13 cellular contexts compared by ENCODE assay signal in the genomic region with DNA sequence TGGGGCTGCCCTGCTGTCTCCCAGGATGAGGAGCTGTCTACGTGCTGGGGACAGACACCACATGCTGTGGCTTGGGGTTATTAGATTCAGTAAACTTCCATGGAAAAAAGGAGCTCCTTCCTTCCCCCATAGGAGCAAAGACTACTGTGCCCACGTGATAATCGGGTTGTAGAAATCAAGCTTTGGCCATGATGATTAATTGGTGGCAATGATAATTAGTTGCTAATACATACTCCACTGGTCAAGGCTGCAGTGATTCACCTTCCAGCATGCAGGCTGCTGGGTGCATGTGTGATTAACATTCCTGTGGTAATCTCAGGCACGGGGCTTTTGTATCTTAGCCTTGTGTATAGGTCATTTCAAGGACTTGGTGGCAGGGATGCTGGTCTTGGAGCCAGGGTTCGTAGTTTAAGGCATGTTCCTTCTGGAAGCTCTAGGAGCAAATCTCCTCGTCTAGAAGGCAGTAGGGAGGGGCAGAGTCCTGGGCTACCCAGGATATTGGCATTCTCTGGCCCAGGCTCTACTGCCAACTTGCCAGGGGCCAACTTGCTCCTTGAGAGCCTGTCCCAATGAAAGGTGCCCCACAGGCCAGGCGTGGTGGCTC.
DNase-seq lines count a peak whose midpoint lies in the region; ATAC-seq and TF ChIP-seq lines count a peak whose summit lies in the region.
"Had no signal": no experiment of that assay in that cellular context is flagged by ENCODE, and none has a peak within 500 bp of the region (broad histone marks: within the 10 kb centered on the region; RNA-seq: fewer than 3 reads in every experiment).

No MANE protein-coding gene starts in this region.

- TF ChIP-seq RAD21 in Ishikawa (IDR thresholded peaks at IDR 0.05; ENCODE audit: low read depth): no peak

- no peak overlapping the region for H3K4me3 Mint-ChIP-seq in stimulated activated naive B cell treated with anti-CD40 and anti-IgM and Interleukin-4, amounts not matched to agents 10 μg/mL and 1 μg/mL and 100 μg/mL, for 72 hours
- H3K4me3 Mint-ChIP-seq: activated naive CD8-positive, alpha-beta T cell; CD4-positive, CD25-positive, alpha-beta regulatory T cell had no signal

- peak; percentile 97 for DNase-seq in AG10803 (ENCODE audit: low read depth)
- DNase-seq in astrocyte of the hippocampus (ENCODE audit: low read depth, low spot score): peak; percentile 94
- peak; percentile 74 for DNase-seq in kidney glomerular epithelial cell (lab: John Stamatoyannopoulos, UW)
- no peak for DNase-seq in D341Med (ENCODE audit: low spot score)
- no peak for DNase-seq in activated CD8-positive, alpha-beta memory T cell treated with anti-CD3 and anti-CD28 coated beads, Interleukin-2, amount 50 U/mL, for 48 hours
- no peak for DNase-seq in stimulated activated naive B cell treated with anti-CD40 and anti-IgM and Interleukin-4, amounts not matched to agents 10 μg/mL and 1 μg/mL and 100 μg/mL, for 72 hours
- DNase-seq: CD4-positive, CD25-positive, alpha-beta regulatory T cell; left ventricle myocardium superior; NCI-H2227 treated with DMSO at 0.1 percent for 48 hours had no signal

- no peak for TF ChIP-seq EP300 in Ishikawa (IDR thresholded peaks at IDR 0.05; ENCODE audit: borderline replicate concordance)

- H3K36me3 Mint-ChIP-seq in stimulated activated naive B cell treated with anti-CD40 and anti-IgM and Interleukin-4, amounts not matched to agents 10 μg/mL and 1 μg/mL and 100 μg/mL, for 72 hours: peaks cover 40 to 47% of the 10 kb centered on the region in 2 donors

- no peaks in the 10 kb centered on the region for H3K9me3 Mint-ChIP-seq in stimulated activated naive B cell treated with anti-CD40 and anti-IgM and Interleukin-4, amounts not matched to agents 10 μg/mL and 1 μg/mL and 100 μg/mL, for 72 hours

- ATAC-seq in HG02610 (IDR thresholded peaks at IDR 0.05; ENCODE audit: unreplicated experiment): no peak
- ATAC-seq in stimulated activated naive B cell treated with anti-CD40 and anti-IgM and Interleukin-4, amounts not matched to agents 10 μg/mL and 1 μg/mL and 100 μg/mL, for 72 hours (replicated peaks): no peak
- ATAC-seq: left ventricle myocardium superior had no signal

- no peaks in the 10 kb centered on the region for H3K4me1 Mint-ChIP-seq in stimulated activated naive B cell treated with anti-CD40 and anti-IgM and Interleukin-4, amounts not matched to agents 10 μg/mL and 1 μg/mL and 100 μg/mL, for 72 hours

- no peaks in the 10 kb centered on the region for H3K27me3 Mint-ChIP-seq in stimulated activated naive B cell treated with anti-CD40 and anti-IgM and Interleukin-4, amounts not matched to agents 10 μg/mL and 1 μg/mL and 100 μg/mL, for 72 hours
- H3K27me3 Mint-ChIP-seq: activated naive CD8-positive, alpha-beta T cell; CD4-positive, CD25-positive, alpha-beta regulatory T cell had no signal

- no peak for TF ChIP-seq CTCF in AG10803 (conservative IDR thresholded peaks at IDR 0.05; ENCODE audit: low read length)

- no peak overlapping the region for H3K27ac Mint-ChIP-seq in stimulated activated naive B cell treated with anti-CD40 and anti-IgM and Interleukin-4, amounts not matched to agents 10 μg/mL and 1 μg/mL and 100 μg/mL, for 72 hours
- H3K27ac Mint-ChIP-seq: activated naive CD8-positive, alpha-beta T cell; CD4-positive, CD25-positive, alpha-beta regulatory T cell had no signal

- H3K4me3 ChIP-seq in AG10803 (ENCODE audit: low read length): no peak overlapping the region
- H3K4me3 ChIP-seq: prostate gland had no signal

TF ChIP-seq in Ishikawa, 13 proteins besides CTCF, POLR2A, EP300 and RAD21:
- peak; percentile 68 for TF ChIP-seq TEAD4 (IDR thresholded peaks at IDR 0.05)
- TF ChIP-seq, protein P1, sequence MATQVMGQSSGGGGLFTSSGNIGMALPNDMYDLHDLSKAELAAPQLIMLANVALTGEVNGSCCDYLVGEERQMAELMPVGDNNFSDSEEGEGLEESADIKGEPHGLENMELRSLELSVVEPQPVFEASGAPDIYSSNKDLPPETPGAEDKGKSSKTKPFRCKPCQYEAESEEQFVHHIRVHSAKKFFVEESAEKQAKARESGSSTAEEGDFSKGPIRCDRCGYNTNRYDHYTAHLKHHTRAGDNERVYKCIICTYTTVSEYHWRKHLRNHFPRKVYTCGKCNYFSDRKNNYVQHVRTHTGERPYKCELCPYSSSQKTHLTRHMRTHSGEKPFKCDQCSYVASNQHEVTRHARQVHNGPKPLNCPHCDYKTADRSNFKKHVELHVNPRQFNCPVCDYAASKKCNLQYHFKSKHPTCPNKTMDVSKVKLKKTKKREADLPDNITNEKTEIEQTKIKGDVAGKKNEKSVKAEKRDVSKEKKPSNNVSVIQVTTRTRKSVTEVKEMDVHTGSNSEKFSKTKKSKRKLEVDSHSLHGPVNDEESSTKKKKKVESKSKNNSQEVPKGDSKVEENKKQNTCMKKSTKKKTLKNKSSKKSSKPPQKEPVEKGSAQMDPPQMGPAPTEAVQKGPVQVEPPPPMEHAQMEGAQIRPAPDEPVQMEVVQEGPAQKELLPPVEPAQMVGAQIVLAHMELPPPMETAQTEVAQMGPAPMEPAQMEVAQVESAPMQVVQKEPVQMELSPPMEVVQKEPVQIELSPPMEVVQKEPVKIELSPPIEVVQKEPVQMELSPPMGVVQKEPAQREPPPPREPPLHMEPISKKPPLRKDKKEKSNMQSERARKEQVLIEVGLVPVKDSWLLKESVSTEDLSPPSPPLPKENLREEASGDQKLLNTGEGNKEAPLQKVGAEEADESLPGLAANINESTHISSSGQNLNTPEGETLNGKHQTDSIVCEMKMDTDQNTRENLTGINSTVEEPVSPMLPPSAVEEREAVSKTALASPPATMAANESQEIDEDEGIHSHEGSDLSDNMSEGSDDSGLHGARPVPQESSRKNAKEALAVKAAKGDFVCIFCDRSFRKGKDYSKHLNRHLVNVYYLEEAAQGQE (IDR thresholded peaks at IDR 0.05; ENCODE audit: low read depth): no peak

Comparison
In these comparisons a context has a peak if more than half of its experiments do, and no peak if none do; other contexts are left out.
1. DNase-seq: peak in AG10803 (single experiment), astrocyte of the hippocampus (single experiment) and kidney glomerular epithelial cell (single experiment); none in D341Med (single experiment), activated CD8-positive, alpha-beta memory T cell treated with anti-CD3 and anti-CD28 coated beads, Interleukin-2, amount 50 U/mL, for 48 hours (single experiment) and stimulated activated naive B cell treated with anti-CD40 and anti-IgM and Interleukin-4, amounts not matched to agents 10 μg/mL and 1 μg/mL and 100 μg/mL, for 72 hours (single experiment).